Comparison of ENCODE assay signal across 8 cellular contexts in genomic region chr6:27893836-27894807, GRCh38. TPM values are rescaled to one million over a fixed set of nuclear protein-coding genes. Genes with fewer than 3 reads are reported as not detected.
DNase-seq lines count a peak whose midpoint lies in the region; ATAC-seq and TF ChIP-seq lines count a peak whose summit lies in the region.

No MANE protein-coding gene starts in this region.

- ATAC-seq in left lobe of liver: peak; percentile 68
- no peak for ATAC-seq in HG03135 (IDR thresholded peaks at IDR 0.05; ENCODE audit: unreplicated experiment)

- no peak for TF ChIP-seq CTCF in AG09319 (IDR thresholded peaks at IDR 0.05; ENCODE audit: low read depth, low read length)

- DNase-seq in AG09319 (ENCODE audit: extremely low read depth, low read depth): peak; percentile 86
- peak; percentile 94 for DNase-seq in HCEC 1CT
- DNase-seq in NCI-H460 (ENCODE audit: extremely low read depth, low read depth): peak; percentile 93
- DNase-seq in activated CD4-positive, alpha-beta T cell treated with anti-CD3 and anti-CD28 coated beads for 4 hours: peak; percentile 69 to 75
- DNase-seq in dermis microvascular lymphatic vessel endothelial cell (ENCODE audit: low read depth in 2 of 2): peak; percentile 92 to 95
- DNase-seq in left lobe of liver (ENCODE audit: low spot score): peak; percentile 89
- DNase-seq in stimulated activated CD4-positive, alpha-beta T cell treated with anti-CD3 and anti-CD28 coated beads, Interleukin-2, amount 100 ng/mL, for 24 hours: peak; percentile 77 to 79

RNA-seq across cellular contexts. Expression of gene OR2B2, which starts 18.1 kb away (rescaled TPM):
- not detected in 2 replicates for total RNA-seq in NCI-H460 (2014; rRNA removed; shearing (Covaris generic))
- polyA plus RNA-seq in NCI-H460 (2014; cell fraction: nucleus; rRNA removed): not detected in 2 replicates
- total RNA-seq in dermis microvascular lymphatic vessel endothelial cell (not detected in 2 replicates), left lobe of liver (not detected)
